12 cellular contexts compared by ENCODE assay signal in genomic region chr4:176988226-176988625, GRCh38.
DNase-seq lines count a peak whose midpoint lies in the region; ATAC-seq and TF ChIP-seq lines count a peak whose summit lies in the region.
"Had no signal": no experiment of that assay in that cellular context is flagged by ENCODE, and none has a peak within 500 bp of the region (broad histone marks: within the 10 kb centered on the region; RNA-seq: fewer than 3 reads in every experiment).

No MANE protein-coding gene starts in this region.

- TF ChIP-seq POLR2A in IMR-90 (IDR thresholded peaks at IDR 0.05; ENCODE audit: low read depth, low read length) (no peak), ovary (IDR thresholded peaks at IDR 0.05) (no peak)

- H2BK5ac ChIP-seq in IMR-90 (ENCODE audit: low read depth, low read length, poor library complexity, severe bottlenecking) = peak overlapping the region; percentile 98

- no peaks in the 10 kb centered on the region for H3K79me1 ChIP-seq in IMR-90 (ENCODE audit: low read depth in 1 of 2, low read length in 2 of 2)

- peak overlapping the region; percentile 41; the same call in 1 of the 2 replicates for H3K4me2 ChIP-seq in IMR-90 (ENCODE audit: low read depth, low read length)

- H2BK20ac ChIP-seq in IMR-90 (ENCODE audit: low read depth, low read length) = peak overlapping the region; percentile 77; the same call in 1 of the 2 replicates

- POLR2A ChIA-PET in IMR-90 (lab: Charles Lee; ENCODE audit: unreplicated experiment) = no interaction called here

- H2AK9ac ChIP-seq in IMR-90 (replicated peaks; ENCODE audit: low read depth, low read length, poor library complexity) = no peak overlapping the region

- H3K4me1 ChIP-seq in IMR-90 (ENCODE audit: control insufficient read depth, insufficient read depth, low read length) = no peaks in the 10 kb centered on the region
- no peaks in the 10 kb centered on the region for H3K4me1 ChIP-seq in ovary (ENCODE audit: insufficient read depth)

- BruUV-seq in IMR-90 (replicated peaks; lab: Mats Ljungman, UMichigan) = no TSS peak

- H2BK120ac ChIP-seq in IMR-90 (ENCODE audit: low read depth, low read length) = peak overlapping the region; percentile 75; the same call in 1 of the 2 replicates

- H3K9me3 ChIP-seq in IMR-90 (ENCODE audit: control insufficient read depth, insufficient read depth, low read length) = no peaks in the 10 kb centered on the region
- H3K9me3 ChIP-seq in ovary = no peaks in the 10 kb centered on the region

- peak overlapping the region; percentile 72; the same call in 1 of the 2 replicates for H3K23ac ChIP-seq in IMR-90 (ENCODE audit: low read depth, low read length)

- H2AFZ ChIP-seq in IMR-90 (replicated peaks; ENCODE audit: low read length, poor library complexity) = no peak overlapping the region

- H4K8ac ChIP-seq in IMR-90 (ENCODE audit: low read depth in 2 of 2, low read length in 2 of 2) = peak overlapping the region in 1 of 2 experiments; percentile 87; a peak in 1 of 4 replicates

- H4K20me1 ChIP-seq in IMR-90 (ENCODE audit: insufficient read depth, low read length) = no peaks in the 10 kb centered on the region

- TF ChIP-seq EP300 in ovary (IDR thresholded peaks at IDR 0.05) = no peak

- peak; percentile 100 for ATAC-seq in IMR-90 (ENCODE audit: low read depth)
- ATAC-seq in GM21529 (IDR thresholded peaks at IDR 0.05; ENCODE audit: unreplicated experiment) = no peak

- WGBS in IMR-90 (ENCODE audit: extremely low coverage in 2 of 2, insufficient read length in 1 of 2), 2 experiments = no CpG with 5 or more reads among the region's 1 CpG
- WGBS in ovary, 3 donors = 43 to 54% (median 52%) methylated on average over 1 of the region's 1 CpG

- intact Hi-C loops in IMR-90 (cut with micrococcal nuclease) (loop anchor here (2.0 to 5.0 kb wide), 2 partner anchors 21 to 41 kb away; no protein-coding TSS in a partner anchor), ovary (cut with DNase I) (no loop called here)

- TF ChIP-seq RAD21 in IMR-90 (IDR thresholded peaks at IDR 0.05; ENCODE audit: low read length) = peak; percentile 31

- in situ Hi-C loops in IMR-90 (cut with MboI; ENCODE audit: low sequenced_read_pairs) = no loop called here

- no peak overlapping the region for H3K9ac ChIP-seq in IMR-90 (ENCODE audit: low read depth, low read length)

- H3K36me3 ChIP-seq in IMR-90 (ENCODE audit: control insufficient read depth, insufficient read depth, low read length) = no peaks in the 10 kb centered on the region
- no peaks in the 10 kb centered on the region for H3K36me3 ChIP-seq in ovary

- H3K27ac ChIP-seq in IMR-90 (ENCODE audit: insufficient read depth, low read length) (no peak overlapping the region), ovary (no peak overlapping the region)

- H3K4me3 ChIP-seq in AG09309 (ENCODE audit: control insufficient read depth, low read depth, low read length) = no peak overlapping the region
- no peak overlapping the region for H3K4me3 ChIP-seq in IMR-90 (ENCODE audit: insufficient read depth, low read depth, low read length)
- no peak overlapping the region for H3K4me3 ChIP-seq in ovary

- CTCF ChIA-PET in IMR-90 (lab: Yijun Ruan, JAX) = interaction anchor here (0.5 kb wide), 1 partner anchor 38 kb away, joined by 3 read pairs; no protein-coding TSS in a partner anchor

- peak overlapping the region; percentile 83; the same call in 1 of the 2 replicates for H3K56ac ChIP-seq in IMR-90 (ENCODE audit: extremely low read depth, insufficient read depth, low read length)

- TF ChIP-seq CTCF in AG09309 (IDR thresholded peaks at IDR 0.05; ENCODE audit: control insufficient read depth, insufficient read depth, low read depth, low read length, missing control alignments) (no peak), IMR-90 (conservative IDR thresholded peaks at IDR 0.05; ENCODE audit: low read depth, low read length) (no peak), ovary (IDR thresholded peaks at IDR 0.05) (no peak)

- dilution Hi-C loops in IMR-90 (cut with HindIII; ENCODE audit: low sequenced_read_pairs, unreplicated experiment) = no loop called here

- H4K91ac ChIP-seq in IMR-90 (ENCODE audit: insufficient read depth, low read depth, low read length) = peak overlapping the region; percentile 36; the same call in 1 of the 2 replicates

- H3K27me3 ChIP-seq in IMR-90 (ENCODE audit: control insufficient read depth, insufficient read depth, low read length) (no peaks in the 10 kb centered on the region), ovary (no peaks in the 10 kb centered on the region)

- peak overlapping the region; percentile 89; the same call in 1 of the 2 replicates for H4K5ac ChIP-seq in IMR-90 (ENCODE audit: low read depth, low read length)

- H3K4ac ChIP-seq in IMR-90 (ENCODE audit: low read depth, low read length) = peak overlapping the region; percentile 44; the same call in 1 of the 2 replicates

- H2AK5ac ChIP-seq in IMR-90 (ENCODE audit: low read depth, low read length) = no peak overlapping the region

- peak overlapping the region; percentile 96; the same call in 1 of the 2 replicates for H3K18ac ChIP-seq in IMR-90 (ENCODE audit: low read depth, low read length)

- DNase-seq in AG09309 (ENCODE audit: low read depth) (peak; percentile 90), IMR-90 (peak; percentile 99), amniotic stem cell (lab: John Stamatoyannopoulos, UW) (peak; percentile 85), iPS-NIHi11 (ENCODE audit: low spot score) (peak; percentile 19), ovary (no peak), NCI-H524 treated with DMSO at 0.1 percent for 48 hours (lab: John Stamatoyannopoulos, UW) (no peak)
- no peak for DNase-seq in stimulated activated CD8-positive, alpha-beta memory T cell treated with anti-CD3 and anti-CD28 coated beads, Interleukin-4, amount 100 ng/mL, for 48 hours
- DNase-seq: DND-41; effector CD8-positive, alpha-beta T cell; NCI-H1092; T-helper 2 cell had no signal

- H3K14ac ChIP-seq in IMR-90 (replicated peaks; ENCODE audit: low read depth, low read length) = no peak overlapping the region; the same call in 1 of the 2 replicates

- 0 out of 2 replicates have a peak, but pooled peaks cover 2% of the 10 kb centered on the region for H3K9me1 ChIP-seq in IMR-90 (ENCODE audit: insufficient read depth, low read length)

- no peak overlapping the region for H2BK15ac ChIP-seq in IMR-90 (ENCODE audit: low read depth, low read length)

TF ChIP-seq in IMR-90, 13 proteins besides CTCF, POLR2A, EP300 and RAD21:
- TF ChIP-seq CHD1 (IDR thresholded peaks at IDR 0.05; ENCODE audit: low read depth, low read length) = no peak
- peak; percentile 48; the same call in 1 of the 2 replicates for TF ChIP-seq BHLHE40 (IDR thresholded peaks at IDR 0.05; ENCODE audit: low read depth, low read length)
- peak; percentile 92 for TF ChIP-seq FOS (IDR thresholded peaks at IDR 0.05; ENCODE audit: low read depth, low read length)
- peak; percentile 23; the same call in 1 of the 2 replicates for TF ChIP-seq NFE2L2 (IDR thresholded peaks at IDR 0.05; ENCODE audit: low read depth, low read length)
- peak; percentile 75 for TF ChIP-seq MAFK (IDR thresholded peaks at IDR 0.05; ENCODE audit: low read depth, low read length)
- no peak for TF ChIP-seq RCOR1 (IDR thresholded peaks at IDR 0.05; ENCODE audit: insufficient replicate concordance, low read length)
- no peak for TF ChIP-seq RFX5 (IDR thresholded peaks at IDR 0.05; ENCODE audit: low read depth, low read length)
- TF ChIP-seq CEBPB (IDR thresholded peaks at IDR 0.05; ENCODE audit: low read depth, low read length) = peak; percentile 85
- TF ChIP-seq USF2 (IDR thresholded peaks at IDR 0.05; ENCODE audit: low read depth, low read length) = no peak
- TF ChIP-seq MXI1 (IDR thresholded peaks at IDR 0.05; ENCODE audit: borderline replicate concordance, low read depth, low read length) = no peak
TF ChIP-seq in IMR-90: peak in this region for 5.

Comparison
In these comparisons a context has a peak if more than half of its experiments do, and no peak if none do; other contexts are left out.
1. DNase-seq: peak in AG09309 (single experiment), IMR-90 (single experiment), amniotic stem cell (single experiment) and iPS-NIHi11 (single experiment); none in stimulated activated CD8-positive, alpha-beta memory T cell treated with anti-CD3 and anti-CD28 coated beads, Interleukin-4, amount 100 ng/mL, for 48 hours (single experiment), ovary (0 of 5) and NCI-H524 treated with DMSO at 0.1 percent for 48 hours (single experiment).